Comparison of ENCODE assay signal across 11 cellular contexts in genomic region chr7:100044719-100045118, GRCh38. TPM values are rescaled to one million over a fixed set of nuclear protein-coding genes. Genes with fewer than 3 reads are reported as not detected.
DNase-seq lines count a peak whose midpoint lies in the region; ATAC-seq, FAIRE-seq and TF ChIP-seq lines count a peak whose summit lies in the region.
"Had no signal": no experiment of that assay in that cellular context is flagged by ENCODE, and none has a peak within 500 bp of the region (broad histone marks: within the 10 kb centered on the region; RNA-seq: fewer than 3 reads in every experiment).

No MANE protein-coding gene starts in this region.

- H3K9me3 ChIP-seq in BLaER1 treated with 17β-estradiol and CSF1 and Interleukin-3, amounts not matched to agents 10 nM and 100 nM (replicated peaks in 1 of 11), result no peaks in the 10 kb centered on the region
- H3K9me3 ChIP-seq in RWPE2 (ENCODE audit: severe bottlenecking) (no peaks in the 10 kb centered on the region), keratinocyte (ENCODE audit: control insufficient read depth, low read depth, low read length) (no peaks in the 10 kb centered on the region), ovary (no peaks in the 10 kb centered on the region)

- dilution Hi-C loops in keratinocyte (cut with MboI; ENCODE audit: extremely low pct_ligation_motif_present, low sequenced_read_pairs), result no loop called here

- H3K27me3 ChIP-seq in BLaER1 treated with 17β-estradiol and CSF1 and Interleukin-3, amounts not matched to agents 10 nM and 100 nM, result no peaks in the 10 kb centered on the region
- H3K27me3 ChIP-seq in RWPE2 (ENCODE audit: insufficient read depth, poor library complexity, severe bottlenecking) (no peaks in the 10 kb centered on the region), keratinocyte (ENCODE audit: control insufficient read depth, extremely low read depth, insufficient read depth, low read length) (no peaks in the 10 kb centered on the region), ovary (no peaks in the 10 kb centered on the region)

- H3K36me3 ChIP-seq in BLaER1 treated with 17β-estradiol and CSF1 and Interleukin-3, amounts not matched to agents 10 nM and 100 nM, result peaks cover 0 to 3% (median 0%) of the 10 kb centered on the region in 11 experiments; a peak in 2 of 22 replicates
- H3K36me3 ChIP-seq in RWPE2 (ENCODE audit: low read depth) (no peaks in the 10 kb centered on the region), keratinocyte (ENCODE audit: control insufficient read depth in 2 of 2, extremely low read depth in 1 of 2, insufficient read depth in 2 of 2, low read length in 2 of 2) (no peaks in the 10 kb centered on the region), ovary (no peaks in the 10 kb centered on the region)

- no peak for DNase-seq in RWPE2 (ENCODE audit: low spot score)
- no peak for DNase-seq in keratinocyte (ENCODE audit: low read depth, low spot score)
- no peak for DNase-seq in ovary
- no peak for DNase-seq in OCI-M2 (lab: John Stamatoyannopoulos, UW; ENCODE audit: unreplicated experiment)
- no peak for DNase-seq in NCI-H1092 treated with DMSO at 0.1 percent for 48 hours (lab: John Stamatoyannopoulos, UW)
- DNase-seq: Kasumi-1; stimulated activated naive CD4-positive, alpha-beta T cell treated with Interleukin-2 at 50 U/mL for 16 hours had no signal

- no peaks in the 10 kb centered on the region for H3K79me2 ChIP-seq in keratinocyte (ENCODE audit: control insufficient read depth, insufficient read depth, low read length)

- no peak overlapping the region for H3K27ac ChIP-seq in BLaER1 treated with 17β-estradiol and CSF1 and Interleukin-3, amounts not matched to agents 10 nM and 100 nM
- H3K27ac ChIP-seq in RWPE2 (ENCODE audit: poor library complexity, severe bottlenecking) (no peak overlapping the region), keratinocyte (ENCODE audit: control insufficient read depth, insufficient read depth, low read length) (no peak overlapping the region), ovary (no peak overlapping the region)

- TF ChIP-seq CTCF in GM12875 (IDR thresholded peaks at IDR 0.05; ENCODE audit: borderline replicate concordance, insufficient read depth, low read depth, low read length), result 0 out of 2 replicates have a peak, but pooled peaks have one; percentile 13
- peak; percentile 34 for TF ChIP-seq CTCF in RWPE2 (IDR thresholded peaks at IDR 0.05; ENCODE audit: poor library complexity, severe bottlenecking)
- peak; percentile 32 to 76 (median 37) for TF ChIP-seq CTCF in keratinocyte (optimal IDR thresholded peaks at IDR 0.05 in 1 of 3, IDR thresholded peaks at IDR 0.05 in 1 of 3, conservative IDR thresholded peaks at IDR 0.05 in 1 of 3; ENCODE audit: extremely low read depth in 1 of 3, insufficient read depth in 2 of 3, low read length in 3 of 3)
- no peak for TF ChIP-seq CTCF in ovary (IDR thresholded peaks at IDR 0.05)

- WGBS in ovary, 3 donors, result 67 to 75% (median 68%) methylated on average over 6 of the region's 6 CpGs

- no peaks in the 10 kb centered on the region for H3K9me1 ChIP-seq in keratinocyte (ENCODE audit: control insufficient read depth, extremely low read depth, insufficient read depth, low read length)

- no peak overlapping the region for H3K9ac ChIP-seq in BLaER1 treated with 17β-estradiol and CSF1 and Interleukin-3, amounts not matched to agents 10 nM and 100 nM
- H3K9ac ChIP-seq in keratinocyte (ENCODE audit: control insufficient read depth, extremely low read depth, insufficient read depth, low read length), result no peak overlapping the region

- peak overlapping the region; percentile 3 to 83 (median 43); a peak in 19 of 22 replicates for H3K4me2 ChIP-seq in BLaER1 treated with 17β-estradiol and CSF1 and Interleukin-3, amounts not matched to agents 10 nM and 100 nM
- peak overlapping the region; percentile 41 for H3K4me2 ChIP-seq in keratinocyte (ENCODE audit: control insufficient read depth, extremely low read depth, insufficient read depth, low read depth, low read length)

- no peak for TF ChIP-seq EP300 in ovary (IDR thresholded peaks at IDR 0.05)

- no peaks in the 10 kb centered on the region for H4K20me1 ChIP-seq in BLaER1 treated with 17β-estradiol and CSF1 and Interleukin-3, amounts not matched to agents 10 nM and 100 nM
- no peaks in the 10 kb centered on the region for H4K20me1 ChIP-seq in keratinocyte (ENCODE audit: control insufficient read depth, extremely low read depth, insufficient read depth, low read length)

- no peak for TF ChIP-seq POLR2A in ovary (IDR thresholded peaks at IDR 0.05)

- H3K4me1 ChIP-seq in BLaER1 treated with 17β-estradiol and CSF1 and Interleukin-3, amounts not matched to agents 10 nM and 100 nM, result peaks cover 14 to 36% (median 28%) of the 10 kb centered on the region in 10 experiments; a peak in 19 of 20 replicates
- no peaks in the 10 kb centered on the region for H3K4me1 ChIP-seq in RWPE2 (ENCODE audit: insufficient read depth, poor library complexity, severe bottlenecking)
- peaks cover 13% of the 10 kb centered on the region for H3K4me1 ChIP-seq in keratinocyte (ENCODE audit: control insufficient read depth, extremely low read depth, insufficient read depth, low read length)
- H3K4me1 ChIP-seq in ovary (ENCODE audit: insufficient read depth), result no peaks in the 10 kb centered on the region

- peak; percentile 20 for FAIRE-seq in keratinocyte (lab: Jason Lieb, UNC)
- FAIRE-seq: frontal cortex had no signal

- ATAC-seq in RWPE2 (ENCODE audit: low read depth) (peak; percentile 51; the same call in 2 of the 3 replicates), HG02623 (IDR thresholded peaks at IDR 0.05; ENCODE audit: unreplicated experiment) (no peak)

- intact Hi-C loops in ovary (cut with DNase I), result no loop called here

- H2AFZ ChIP-seq in keratinocyte (ENCODE audit: control insufficient read depth, low read length), result peak overlapping the region; percentile 62

- no peak overlapping the region for H3K4me3 ChIP-seq in BLaER1 treated with 17β-estradiol and CSF1 and Interleukin-3, amounts not matched to agents 10 nM and 100 nM
- H3K4me3 ChIP-seq in GM12875 (ENCODE audit: low read depth, low read length), result no peak overlapping the region
- no peak overlapping the region for H3K4me3 ChIP-seq in RWPE2 (ENCODE audit: severe bottlenecking)
- no peak overlapping the region for H3K4me3 ChIP-seq in keratinocyte (ENCODE audit: control insufficient read depth in 2 of 3, extremely low read depth in 1 of 3, insufficient read depth in 2 of 3, low read depth in 1 of 3, low read length in 3 of 3)
- no peak overlapping the region for H3K4me3 ChIP-seq in ovary

RNA-seq across cellular contexts. Expression of gene ZSCAN21, which starts 4.9 kb away (rescaled TPM):
- 11.2 to 12.9 TPM (median 12.6 TPM) in 3 replicates for polyA plus RNA-seq in keratinocyte
- 4.4 TPM for polyA plus RNA-seq in keratinocyte (2011; ENCODE audit: low read depth)
- 9.7 and 11.7 TPM in 2 replicates for polyA plus RNA-seq in keratinocyte (2011; cell fraction: cytosol; rRNA removed)
- polyA plus RNA-seq in keratinocyte (2011; cell fraction: nucleus; rRNA removed), result 16.5 and 17.1 TPM in 2 replicates
- 8.1 and 8.2 TPM in 2 replicates for polyA plus RNA-seq in keratinocyte (2012; ENCODE audit: low replicate concordance)
- polyA minus RNA-seq in keratinocyte, result 5.6 to 7.2 TPM (median 6.1 TPM) in 3 replicates
- polyA minus RNA-seq in keratinocyte (2011; cell fraction: cytosol; rRNA and poly(A)+ RNA removed), result 11.1 TPM
- 6.1 and 8.5 TPM in 2 replicates for polyA minus RNA-seq in keratinocyte (2011; cell fraction: nucleus; rRNA and poly(A)+ RNA removed)
- 10 to 100 TPM in 6 of 7 donors, 1 to 10 TPM in 1; 9.2 to 16.2 (median 13.5) TPM for total RNA-seq in ovary
- 10 to 100 TPM in 1 of 2 donors, 1 to 10 TPM in 1; 9.2 to 11.8 TPM for polyA plus RNA-seq in ovary

RNA-seq across cellular contexts. Expression of gene ZKSCAN1, which starts 29.3 kb away (rescaled TPM):
- polyA plus RNA-seq in keratinocyte (20.6 to 26.8 TPM (median 24.7 TPM) in 3 replicates), ovary (10 to 100 TPM; 14.2 to 29.4 TPM)
- 33.7 TPM for polyA plus RNA-seq in keratinocyte (2011; ENCODE audit: low read depth)
- polyA plus RNA-seq in keratinocyte (2011; cell fraction: cytosol; rRNA removed), result 11.4 and 17.7 TPM in 2 replicates
- polyA plus RNA-seq in keratinocyte (2011; cell fraction: nucleus; rRNA removed), result 42.4 and 44.4 TPM in 2 replicates
- 15.8 and 17.2 TPM in 2 replicates for polyA plus RNA-seq in keratinocyte (2012; ENCODE audit: low replicate concordance)
- 56.7 to 102 TPM (median 80.9 TPM) in 3 replicates for polyA minus RNA-seq in keratinocyte
- 35.7 TPM for polyA minus RNA-seq in keratinocyte (2011; cell fraction: cytosol; rRNA and poly(A)+ RNA removed)
- polyA minus RNA-seq in keratinocyte (2011; cell fraction: nucleus; rRNA and poly(A)+ RNA removed), result 37.1 and 63.7 TPM in 2 replicates
- total RNA-seq in ovary, result 10 to 100 TPM; 28.8 to 90.7 (median 73.9) TPM

RNA-seq across cellular contexts. Expression of gene ZNF3, which starts 36.8 kb away (rescaled TPM):
- polyA plus RNA-seq in keratinocyte, result 16.6 to 17.7 TPM (median 16.8 TPM) in 3 replicates
- polyA plus RNA-seq in keratinocyte (2011; ENCODE audit: low read depth), result 4.2 TPM
- polyA plus RNA-seq in keratinocyte (2011; cell fraction: cytosol; rRNA removed), result 6.5 and 9.5 TPM in 2 replicates
- polyA plus RNA-seq in keratinocyte (2011; cell fraction: nucleus; rRNA removed), result 36.3 and 40.5 TPM in 2 replicates
- 9.5 and 12.5 TPM in 2 replicates for polyA plus RNA-seq in keratinocyte (2012; ENCODE audit: low replicate concordance)
- 12.2 to 25.6 TPM (median 14.7 TPM) in 3 replicates for polyA minus RNA-seq in keratinocyte
- polyA minus RNA-seq in keratinocyte (2011; cell fraction: cytosol; rRNA and poly(A)+ RNA removed), result 8.6 TPM
- polyA minus RNA-seq in keratinocyte (2011; cell fraction: nucleus; rRNA and poly(A)+ RNA removed), result 12.9 and 18.7 TPM in 2 replicates
- total RNA-seq in ovary, result 10 to 100 TPM; 21.9 to 45.0 (median 38.4) TPM
- polyA plus RNA-seq in ovary, result 10 to 100 TPM; 28.0 to 41.3 TPM

RNA-seq across cellular contexts. Expression of gene COPS6, which starts 44.0 kb away (rescaled TPM):
- polyA plus RNA-seq in keratinocyte (144 to 184 TPM (median 171 TPM) in 3 replicates), ovary (100 to 1,000 TPM in 1 of 2 donors, 10 to 100 TPM in 1; 97.4 to 145 TPM)
- 76.3 TPM for polyA plus RNA-seq in keratinocyte (2011; ENCODE audit: low read depth)
- polyA plus RNA-seq in keratinocyte (2011; cell fraction: cytosol; rRNA removed), result 144 and 154 TPM in 2 replicates
- polyA plus RNA-seq in keratinocyte (2011; cell fraction: nucleus; rRNA removed), result 105 and 108 TPM in 2 replicates
- 101 and 145 TPM in 2 replicates for polyA plus RNA-seq in keratinocyte (2012; ENCODE audit: low replicate concordance)
- polyA minus RNA-seq in keratinocyte, result 147 to 216 TPM (median 153 TPM) in 3 replicates
- 86.5 TPM for polyA minus RNA-seq in keratinocyte (2011; cell fraction: cytosol; rRNA and poly(A)+ RNA removed)
- 32.1 and 38.8 TPM in 2 replicates for polyA minus RNA-seq in keratinocyte (2011; cell fraction: nucleus; rRNA and poly(A)+ RNA removed)
- 100 to 1,000 TPM in 2 of 7 donors, 10 to 100 TPM in 5; 33.6 to 110 (median 98.2) TPM for total RNA-seq in ovary

RNA-seq across cellular contexts. Expression of gene MCM7, which starts 56.5 kb away (rescaled TPM):
- polyA plus RNA-seq in keratinocyte (23.7 to 60.0 TPM (median 46.8 TPM) in 3 replicates), ovary (10 to 100 TPM; 45.1 to 79.7 TPM)
- 20.1 TPM for polyA plus RNA-seq in keratinocyte (2011; ENCODE audit: low read depth)
- 15.8 and 21.2 TPM in 2 replicates for polyA plus RNA-seq in keratinocyte (2011; cell fraction: cytosol; rRNA removed)
- 40.4 and 49.6 TPM in 2 replicates for polyA plus RNA-seq in keratinocyte (2011; cell fraction: nucleus; rRNA removed)
- 24.5 and 67.9 TPM in 2 replicates for polyA plus RNA-seq in keratinocyte (2012; ENCODE audit: low replicate concordance)
- polyA minus RNA-seq in keratinocyte, result 18.2 to 75.4 TPM (median 68.1 TPM) in 3 replicates
- polyA minus RNA-seq in keratinocyte (2011; cell fraction: cytosol; rRNA and poly(A)+ RNA removed), result 38.2 TPM
- polyA minus RNA-seq in keratinocyte (2011; cell fraction: nucleus; rRNA and poly(A)+ RNA removed), result 15.4 and 18.4 TPM in 2 replicates
- total RNA-seq in ovary, result 10 to 100 TPM; 24.4 to 57.6 (median 37.9) TPM

Comparison
In these comparisons a context has a peak if more than half of its experiments do, and no peak if none do; other contexts are left out.
1. CTCF ChIP-seq: peak in GM12875 (single experiment), RWPE2 (single experiment) and keratinocyte (3 of 3); none in ovary (0 of 3).